ENCODE assay signal across 13 cellular contexts in the genomic region with DNA sequence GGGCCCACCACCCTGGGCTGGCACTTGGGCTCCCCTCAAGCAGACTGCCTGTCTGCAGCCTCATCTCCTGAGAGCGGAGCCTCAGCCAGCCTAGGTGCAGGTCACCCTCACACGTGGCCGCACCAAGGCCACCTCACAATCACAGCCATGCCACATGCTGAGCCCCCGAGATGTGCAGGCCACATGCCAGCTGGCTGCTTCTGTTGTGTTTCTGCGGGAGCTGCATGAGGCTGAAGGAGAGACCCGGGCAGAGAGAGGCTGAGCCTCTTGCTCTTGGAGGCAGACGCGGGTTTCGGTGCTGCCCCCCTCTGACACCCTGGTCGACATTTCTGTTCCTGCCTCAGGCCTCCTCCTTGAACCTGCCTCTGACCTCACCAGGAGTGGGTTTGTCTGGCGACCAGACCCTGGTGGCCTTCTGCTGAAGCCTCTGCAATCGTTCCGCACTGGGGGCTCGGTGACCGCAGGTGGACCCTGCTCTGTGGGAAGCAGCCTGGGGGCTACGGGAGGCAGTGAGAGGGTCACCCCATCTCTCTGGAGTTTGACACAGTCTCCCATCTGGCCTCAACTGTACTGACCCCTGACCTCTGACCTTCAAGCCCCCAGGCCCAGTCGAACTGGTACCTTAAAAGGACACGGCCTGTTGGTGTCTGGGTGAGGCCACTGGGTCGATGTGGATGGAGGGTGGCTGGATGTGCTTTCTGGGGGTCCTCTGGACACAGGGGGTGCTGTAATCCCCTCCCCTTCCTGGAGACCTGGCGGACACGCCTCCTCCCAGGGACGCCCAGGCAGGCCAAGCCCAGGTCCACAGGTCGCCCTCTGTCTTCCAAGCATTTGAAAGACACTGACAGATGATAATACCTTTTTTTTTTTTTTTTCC. TPM values are rescaled to one million over a fixed set of nuclear protein-coding genes. Genes with fewer than 3 reads are reported as not detected.
DNase-seq lines count a peak whose midpoint lies in the region; ATAC-seq, FAIRE-seq and TF ChIP-seq lines count a peak whose summit lies in the region.
"Had no signal": no experiment of that assay in that cellular context is flagged by ENCODE, and none has a peak within 500 bp of the region (broad histone marks: within the 10 kb centered on the region; RNA-seq: fewer than 3 reads in every experiment).

No MANE protein-coding gene starts in this region.

- H3K9me3 ChIP-seq in OCI-LY7 (ENCODE audit: low read length) (no peaks in the 10 kb centered on the region), kidney (ENCODE audit: control insufficient read depth in 1 of 2, low read length in 2 of 2) (no peaks in the 10 kb centered on the region), small intestine (ENCODE audit: control insufficient read depth, low read depth) (no peaks in the 10 kb centered on the region)
- H3K9me3 ChIP-seq in CD4-positive, alpha-beta memory T cell (ENCODE audit: control insufficient read depth in 1 of 2, low read length in 2 of 2), result no peaks in the 10 kb centered on the region

- no peak overlapping the region for H3K4me3 Mint-ChIP-seq in effector memory CD8-positive, alpha-beta T cell
- H3K4me3 Mint-ChIP-seq in CD4-positive, alpha-beta memory T cell, result no peak overlapping the region
- H3K4me3 Mint-ChIP-seq: CD4-positive, alpha-beta T cell had no signal

- H3K27ac ChIP-seq in OCI-LY7 (ENCODE audit: low read depth, low read length, poor library complexity, severe bottlenecking) (peak overlapping the region; percentile 100), kidney (ENCODE audit: low read depth in 2 of 2, low read length in 2 of 2) (no peak overlapping the region), small intestine (ENCODE audit: low read depth in 1 of 2, low read length in 1 of 2) (no peak overlapping the region), RWPE1 (no peak overlapping the region)
- H3K27ac ChIP-seq in CD4-positive, alpha-beta memory T cell (ENCODE audit: low read depth, low read length), result no peak overlapping the region

- H3K4me1 Mint-ChIP-seq in effector memory CD8-positive, alpha-beta T cell (ENCODE audit: low read depth in 2 of 2), result peaks cover 5 to 7% of the 10 kb centered on the region in 2 donors
- peaks cover 0 to 5% (median 4%) of the 10 kb centered on the region in 4 donors for H3K4me1 Mint-ChIP-seq in CD4-positive, alpha-beta memory T cell

- ATAC-seq in Right ventricle myocardium inferior (no peak), left cardiac atrium (no peak)
- ATAC-seq in effector memory CD8-positive, alpha-beta T cell (replicated peaks), result no peak

- peak; percentile 67 for DNase-seq in Right ventricle myocardium inferior (ENCODE audit: missing footprints)
- DNase-seq in left cardiac atrium, result no peak
- no peak for DNase-seq in OCI-LY7 (ENCODE audit: low spot score)
- DNase-seq in kidney, result peak; percentile 43
- peak; percentile 29 for DNase-seq in small intestine
- no peak for DNase-seq in effector memory CD8-positive, alpha-beta T cell
- DNase-seq in RWPE1 (ENCODE audit: low spot score), result no peak
- no peak for DNase-seq in CD4-positive, alpha-beta memory T cell
- DNase-seq: GOT3, NCI-H1930, NCI-H510A treated with DMSO at 0.1 percent for 48 hours, SHP77 had no signal

- intact Hi-C loops in Right ventricle myocardium inferior (cut with DNase I), result loop anchor here (5.0 kb wide), 3 partner anchors 579 to 1834 kb away; no protein-coding TSS in a partner anchor
- intact Hi-C loops in left cardiac atrium (cut with DNase I), result loop anchor here in 1 of 2 donors (10.0 kb wide), 1 partner anchor 742 kb away; the partner anchor contains the start of gene AJAP1
- intact Hi-C loops in OCI-LY7 (cut with micrococcal nuclease; ENCODE audit: unreplicated experiment), result loop anchor here (5.0 to 10.0 kb wide), 4 partner anchors 114 to 739 kb away; partner anchors contain the start of gene AJAP1
- intact Hi-C loops in kidney (cut with DNase I), result no loop called here
- intact Hi-C loops in CD4-positive, alpha-beta memory T cell (cut with micrococcal nuclease), result no loop called here

- H4K20me1 ChIP-seq in OCI-LY7 (ENCODE audit: insufficient read depth, low read length), result no peaks in the 10 kb centered on the region

- TF ChIP-seq CTCF in OCI-LY7 (conservative IDR thresholded peaks at IDR 0.05; ENCODE audit: low read length), result peak; percentile 32; the same call in 1 of the 2 replicates
- no peak for TF ChIP-seq CTCF in kidney (IDR thresholded peaks at IDR 0.05; ENCODE audit: borderline replicate concordance, extremely low read depth, insufficient read depth)
- TF ChIP-seq CTCF in RWPE1 (conservative IDR thresholded peaks at IDR 0.05; ENCODE audit: low read depth), result no peak

- H3K36me3 ChIP-seq in OCI-LY7 (ENCODE audit: insufficient read depth, low read length), result peaks cover 49% of the 10 kb centered on the region
- H3K36me3 ChIP-seq in kidney (ENCODE audit: control insufficient read depth in 1 of 2, insufficient read depth in 2 of 2, low read length in 2 of 2), result no peaks in the 10 kb centered on the region
- H3K36me3 ChIP-seq in small intestine (ENCODE audit: control insufficient read depth in 2 of 2, insufficient read depth in 2 of 2, low read length in 2 of 2), result no peaks in the 10 kb centered on the region
- no peaks in the 10 kb centered on the region for H3K36me3 ChIP-seq in CD4-positive, alpha-beta memory T cell (ENCODE audit: insufficient read depth, low read length)

- H3K79me2 ChIP-seq in OCI-LY7 (ENCODE audit: insufficient read depth, low read depth, low read length), result peaks cover 43% of the 10 kb centered on the region

- WGBS in small intestine, 3 donors, result 84 to 86% (median 85%) methylated on average over 20 to 23 of the region's 23 CpGs

- peaks cover 2% of the 10 kb centered on the region for H3K36me3 Mint-ChIP-seq in effector memory CD8-positive, alpha-beta T cell (ENCODE audit: insufficient read depth)
- no peaks in the 10 kb centered on the region for H3K36me3 Mint-ChIP-seq in CD4-positive, alpha-beta memory T cell

- peaks cover 10 to 44% of the 10 kb centered on the region in 2 donors for H3K27me3 Mint-ChIP-seq in effector memory CD8-positive, alpha-beta T cell
- H3K27me3 Mint-ChIP-seq in CD4-positive, alpha-beta memory T cell, result peaks cover 0 to 1% of the 10 kb centered on the region in 2 donors
- H3K27me3 Mint-ChIP-seq: CD4-positive, alpha-beta T cell had no signal

- POLR2A ChIA-PET in OCI-LY7 (lab: Charles Lee) (no interaction called here), RWPE1 (lab: Yijun Ruan, JAX; ENCODE audit: low non-redundant PET) (interaction anchor here (0.7 kb wide), 1 partner anchor 12 kb away, joined by 3 read pairs; no protein-coding TSS in a partner anchor)
- POLR2A ChIA-PET in CD4-positive, alpha-beta memory T cell (lab: Charles Lee; ENCODE audit: partially characterized antibody), result no interaction called here

- peak overlapping the region; percentile 83 for H3K4me3 ChIP-seq in OCI-LY7 (ENCODE audit: low read depth, low read length, poor library complexity, severe bottlenecking)
- H3K4me3 ChIP-seq in kidney (ENCODE audit: low read length in 2 of 2), result no peak overlapping the region
- no peak overlapping the region for H3K4me3 ChIP-seq in small intestine (ENCODE audit: low read depth in 1 of 2, low read length in 2 of 2)
- H3K4me3 ChIP-seq in CD4-positive, alpha-beta memory T cell (ENCODE audit: low read length in 2 of 2), result no peak overlapping the region

- FAIRE-seq in kidney (lab: Jason Lieb, UNC) (no peak), small intestine (lab: Jason Lieb, UNC) (no peak)

- H3K4me1 ChIP-seq in OCI-LY7 (ENCODE audit: insufficient read depth, low read length, poor library complexity, severe bottlenecking) (peaks cover 43% of the 10 kb centered on the region), kidney (ENCODE audit: control insufficient read depth in 1 of 2, insufficient read depth in 1 of 2, low read depth in 1 of 2, low read length in 2 of 2) (peaks cover 0 to 2% of the 10 kb centered on the region in 2 donors), small intestine (ENCODE audit: control insufficient read depth in 2 of 2, insufficient read depth in 1 of 2, low read depth in 1 of 2, low read length in 1 of 2) (no peaks in the 10 kb centered on the region)
- H3K4me1 ChIP-seq in CD4-positive, alpha-beta memory T cell (ENCODE audit: insufficient read depth, low read length), result peaks cover 5% of the 10 kb centered on the region

- H3K9me2 ChIP-seq in OCI-LY7 (ENCODE audit: insufficient read depth, low read length), result no peaks in the 10 kb centered on the region

- peaks cover 0 to 2% of the 10 kb centered on the region in 2 donors for H3K27me3 ChIP-seq in small intestine (ENCODE audit: control insufficient read depth in 2 of 2, insufficient read depth in 2 of 2, low read length in 2 of 2)
- no peaks in the 10 kb centered on the region for H3K27me3 ChIP-seq in CD4-positive, alpha-beta memory T cell (ENCODE audit: insufficient read depth, low read length)

- H3K9ac ChIP-seq in kidney (ENCODE audit: low read length in 2 of 2), result no peak overlapping the region

- CTCF ChIA-PET in OCI-LY7 (lab: Charles Lee; ENCODE audit: unreplicated experiment) (no interaction called here), RWPE1 (lab: Yijun Ruan, JAX) (interaction anchor here (0.6 to 0.7 kb wide), 3 partner anchors 412 to 2000 kb away, joined by 4 to 5 read pairs (median 4); no protein-coding TSS in a partner anchor)
- CTCF ChIA-PET in CD4-positive, alpha-beta memory T cell (lab: Charles Lee; ENCODE audit: partially characterized antibody), result interaction anchor here (1.1 kb wide), 1 partner anchor 71 kb away, joined by 3 read pairs; no protein-coding TSS in a partner anchor

- H2AFZ ChIP-seq in OCI-LY7 (ENCODE audit: low read length), result no peak overlapping the region

- H3K9me3 Mint-ChIP-seq in effector memory CD8-positive, alpha-beta T cell, result no peaks in the 10 kb centered on the region
- H3K9me3 Mint-ChIP-seq in CD4-positive, alpha-beta memory T cell, result no peaks in the 10 kb centered on the region
- H3K9me3 Mint-ChIP-seq: CD4-positive, alpha-beta T cell had no signal

- H3K4me2 ChIP-seq in OCI-LY7 (ENCODE audit: low read length), result peak overlapping the region; percentile 88

- BruUV-seq in OCI-LY7 (replicated peaks; lab: Mats Ljungman, UMichigan), result no TSS peak

- H3K27ac Mint-ChIP-seq in effector memory CD8-positive, alpha-beta T cell, result no peak overlapping the region
- no peak overlapping the region for H3K27ac Mint-ChIP-seq in CD4-positive, alpha-beta memory T cell
- H3K27ac Mint-ChIP-seq: CD4-positive, alpha-beta T cell had no signal

RNA-seq across cellular contexts. Expression of gene C1orf174, which starts 13.0 kb away (rescaled TPM):
- total RNA-seq in Right ventricle myocardium inferior (14.1 TPM), left cardiac atrium (10 to 100 TPM; 13.2 to 14.0 TPM), OCI-LY7 (2022) (39.0 and 42.0 TPM in 2 replicates), kidney (16.8 TPM)
- total RNA-seq in OCI-LY7 (2014; rRNA removed; shearing (Covaris generic)), result 43.4 and 59.5 TPM in 2 replicates
- polyA plus RNA-seq in kidney (ENCODE audit: insufficient read depth, low read depth, low replicate concordance) (15.9 TPM), small intestine (10 to 100 TPM; 10.8 to 20.1 (median 19.2) TPM)
- 10 to 100 TPM; 34.6 to 36.0 TPM for total RNA-seq in CD4-positive, alpha-beta memory T cell
- polyA plus RNA-seq in CD4-positive, alpha-beta memory T cell, result 10 to 100 TPM; 21.8 to 33.9 TPM

RNA-seq across cellular contexts. Expression of gene DFFB, which starts 55.8 kb away (rescaled TPM):
- total RNA-seq in Right ventricle myocardium inferior (3.3 TPM), left cardiac atrium (1 to 10 TPM; 4.0 to 4.1 TPM), OCI-LY7 (2022) (16.0 and 17.9 TPM in 2 replicates), kidney (8.2 TPM)
- total RNA-seq in OCI-LY7 (2014; rRNA removed; shearing (Covaris generic)), result 15.2 and 21.6 TPM in 2 replicates
- polyA plus RNA-seq in kidney (ENCODE audit: insufficient read depth, low read depth, low replicate concordance) (5.6 TPM), small intestine (10 to 100 TPM in 2 of 3 donors, 1 to 10 TPM in 1; 8.7 to 22.6 (median 14.6) TPM)
- total RNA-seq in CD4-positive, alpha-beta memory T cell, result 10 to 100 TPM; 23.2 to 26.1 TPM
- 10 to 100 TPM in 1 of 2 donors, 1 to 10 TPM in 1; 8.2 to 13.0 TPM for polyA plus RNA-seq in CD4-positive, alpha-beta memory T cell

RNA-seq across cellular contexts. Expression of gene CEP104, which starts 56.0 kb away (rescaled TPM):
- 34.1 TPM for total RNA-seq in Right ventricle myocardium inferior
- total RNA-seq in left cardiac atrium, result 10 to 100 TPM; 28.6 to 37.5 TPM
- 26.8 and 36.5 TPM in 2 replicates for total RNA-seq in OCI-LY7 (2014; rRNA removed; shearing (Covaris generic))
- 71.0 and 71.7 TPM in 2 replicates for total RNA-seq in OCI-LY7 (2022)
- total RNA-seq in kidney, result 51.2 TPM
- polyA plus RNA-seq in kidney (ENCODE audit: insufficient read depth, low read depth, low replicate concordance), result 11.1 TPM
- 10 to 100 TPM in 1 of 3 donors, 1 to 10 TPM in 2; 8.7 to 12.7 (median 8.9) TPM for polyA plus RNA-seq in small intestine
- 10 to 100 TPM; 64.0 to 64.4 TPM for total RNA-seq in CD4-positive, alpha-beta memory T cell
- 10 to 100 TPM; 10.3 to 30.7 TPM for polyA plus RNA-seq in CD4-positive, alpha-beta memory T cell

Comparison
In these comparisons a context has a peak if more than half of its experiments do, and no peak if none do; other contexts are left out.
1. DNase-seq: peak in Right ventricle myocardium inferior (single experiment), kidney (single experiment) and small intestine (single experiment); none in left cardiac atrium (single experiment), OCI-LY7 (single experiment), effector memory CD8-positive, alpha-beta T cell (0 of 3), RWPE1 (single experiment) and CD4-positive, alpha-beta memory T cell (0 of 5).
2. intact Hi-C loops: an anchor here in Right ventricle myocardium inferior (5.0 kb wide) and OCI-LY7 (5.0 to 10.0 kb wide); none called in kidney and CD4-positive, alpha-beta memory T cell.